In genomic region chr3:32959370-32959769, GRCh38 we compare ENCODE assay signal across 1 cellular context.
TF ChIP-seq lines count a peak whose summit lies in the region.

No MANE protein-coding gene starts in this region.

TF ChIP-seq in Ishikawa, 13 proteins besides CTCF, POLR2A, EP300 and RAD21 (continued from another document):
- TF ChIP-seq REST (IDR thresholded peaks at IDR 0.05; ENCODE audit: low read depth) (peak; percentile 67), TAF1 (IDR thresholded peaks at IDR 0.05; ENCODE audit: low read depth) (no peak), FOXM1 (IDR thresholded peaks at IDR 0.05; ENCODE audit: borderline replicate concordance, low read depth) (no peak)
